1 cellular context compared by ENCODE assay signal in genomic region chr17:74429604-74430384, GRCh38.
TF ChIP-seq lines count a peak whose summit lies in the region.

No MANE protein-coding gene starts in this region.

TF ChIP-seq in HepG2, 621 proteins besides CTCF, POLR2A, EP300 and RAD21 (continued from another document and continues in another):
- TF ChIP-seq ZNF646 (CRISPR knock-in tag; IDR thresholded peaks at IDR 0.05) = peak; percentile 4; the same call in 1 of the 2 replicates
- TF ChIP-seq PTBP1 (IDR thresholded peaks at IDR 0.05; ENCODE audit: low read depth, low read length, poor library complexity, severe bottlenecking) = peak; percentile 45
- 0 out of 2 replicates have a peak, but pooled peaks have one; percentile 24 for TF ChIP-seq ZNF263 (CRISPR knock-in tag; IDR thresholded peaks at IDR 0.05)
- TF ChIP-seq ZNF720 (CRISPR knock-in tag; IDR thresholded peaks at IDR 0.05) = no peak
- no peak for TF ChIP-seq CERS6 (CRISPR knock-in tag; IDR thresholded peaks at IDR 0.05)
- TF ChIP-seq GATAD2A (CRISPR knock-in tag; IDR thresholded peaks at IDR 0.05) = no peak
- no peak for TF ChIP-seq USF2 (IDR thresholded peaks at IDR 0.05; ENCODE audit: low read depth, low read length)
- TF ChIP-seq USF2 (CRISPR knock-in tag; IDR thresholded peaks at IDR 0.05; ENCODE audit: borderline replicate concordance) = peak; percentile 5; the same call in 1 of the 2 replicates
- TF ChIP-seq ZNF407 (CRISPR knock-in tag; IDR thresholded peaks at IDR 0.05; ENCODE audit: not compliant biosample characterization) = no peak
- TF ChIP-seq ZFY (CRISPR knock-in tag; IDR thresholded peaks at IDR 0.05) = peak; percentile 63
- TF ChIP-seq DPF2 (CRISPR knock-in tag; IDR thresholded peaks at IDR 0.05; ENCODE audit: borderline replicate concordance, low read depth) = 0 out of 2 replicates have a peak, but pooled peaks have one; percentile 18
- TF ChIP-seq RXRB (CRISPR knock-in tag; IDR thresholded peaks at IDR 0.05; ENCODE audit: borderline replicate concordance) = peak; percentile 51; the same call in 1 of the 2 replicates
- no peak for TF ChIP-seq KDM6A (CRISPR knock-in tag; IDR thresholded peaks at IDR 0.05; ENCODE audit: low read depth)
- TF ChIP-seq ZNF724P (CRISPR knock-in tag; IDR thresholded peaks at IDR 0.05; ENCODE audit: borderline replicate concordance) = no peak
- peak; percentile 80; the same call in 1 of the 2 replicates for TF ChIP-seq ZC3H4 (CRISPR knock-in tag; IDR thresholded peaks at IDR 0.05; ENCODE audit: borderline replicate concordance)
- 0 out of 2 replicates have a peak, but pooled peaks have one; percentile 16 for TF ChIP-seq ZGPAT (CRISPR knock-in tag; IDR thresholded peaks at IDR 0.05)
- TF ChIP-seq SMYD3 (CRISPR knock-in tag; IDR thresholded peaks at IDR 0.05) = 0 out of 2 replicates have a peak, but pooled peaks have one; percentile 17
- 0 out of 4 replicates have a peak, but pooled peaks of 1 of the 2 experiments have one; percentile 11 for TF ChIP-seq REST (IDR thresholded peaks at IDR 0.05; ENCODE audit: borderline replicate concordance in 1 of 2, low read depth in 1 of 2, low read length in 2 of 2)
- no peak for TF ChIP-seq MED13 (CRISPR knock-in tag; IDR thresholded peaks at IDR 0.05)
- no peak for TF ChIP-seq ZNF589 (CRISPR knock-in tag; conservative IDR thresholded peaks at IDR 0.05)
- TF ChIP-seq FOXO1 (CRISPR knock-in tag; IDR thresholded peaks at IDR 0.05) = no peak
- peak; percentile 44; the same call in 1 of the 2 replicates for TF ChIP-seq MAX (IDR thresholded peaks at IDR 0.05)
- TF ChIP-seq GRHL1 (CRISPR knock-in tag; conservative IDR thresholded peaks at IDR 0.05) = no peak
- TF ChIP-seq SIX1 (CRISPR knock-in tag; IDR thresholded peaks at IDR 0.05; ENCODE audit: borderline replicate concordance) = no peak
- peak; percentile 88 for TF ChIP-seq ZFX (CRISPR knock-in tag; IDR thresholded peaks at IDR 0.05; ENCODE audit: low read depth)
